In genomic region chr1:225425211-225425786, GRCh38 we compare ENCODE assay signal across 8 cellular contexts. TPM values are rescaled to one million over a fixed set of nuclear protein-coding genes. Genes with fewer than 3 reads are reported as not detected.
DNase-seq lines count a peak whose midpoint lies in the region; ATAC-seq, FAIRE-seq and TF ChIP-seq lines count a peak whose summit lies in the region.

No MANE protein-coding gene starts in this region.

- TF ChIP-seq CTCF in IMR-90 (conservative IDR thresholded peaks at IDR 0.05; ENCODE audit: low read depth, low read length) (no peak), pancreas (IDR thresholded peaks at IDR 0.05) (no peak), upper lobe of right lung (IDR thresholded peaks at IDR 0.05) (no peak)

- H3K27me3 Mint-ChIP-seq in activated CD4-positive, alpha-beta memory T cell treated with anti-CD3 and anti-CD28 coated beads, Interleukin-2, amount 10 ng/mL, durations not matched to agents 7 days and 5 days: no peaks in the 10 kb centered on the region

- TF ChIP-seq POLR2A in IMR-90 (IDR thresholded peaks at IDR 0.05; ENCODE audit: low read depth, low read length): no peak

- H3K56ac ChIP-seq in IMR-90 (ENCODE audit: extremely low read depth, insufficient read depth, low read length): no peak overlapping the region

- CTCF ChIA-PET in IMR-90 (lab: Yijun Ruan, JAX): interaction anchor here (0.6 to 1.4 kb wide), 2 partner anchors 10 to 700 kb away, joined by 3 to 4 read pairs; no protein-coding TSS in a partner anchor
- CTCF ChIA-PET in activated CD4-positive, alpha-beta memory T cell treated with anti-CD3 and anti-CD28 coated beads, Interleukin-2, amount 10 ng/mL, durations not matched to agents 7 days and 5 days (lab: Charles Lee): interaction anchor here (0.6 to 6.8 kb wide), 6 partner anchors 10 to 1129 kb away, joined by 3 to 92 read pairs (median 12); partner anchors contain the start of gene SRP9

- POLR2A ChIA-PET in IMR-90 (lab: Charles Lee; ENCODE audit: unreplicated experiment): no interaction called here
- POLR2A ChIA-PET in activated CD4-positive, alpha-beta memory T cell treated with anti-CD3 and anti-CD28 coated beads, Interleukin-2, amount 10 ng/mL, durations not matched to agents 7 days and 5 days (lab: Charles Lee): interaction anchor here (0.6 to 11.8 kb wide), 15 partner anchors 8 to 637 kb away, joined by 3 to 338 read pairs (median 8); partner anchors contain the start of genes H3-3A, SDE2 and SRP9

- DNase-seq in IMR-90: peak; percentile 48
- DNase-seq in activated CD4-positive, alpha-beta memory T cell treated with anti-CD3 and anti-CD28 coated beads, Interleukin-2, amount 10 ng/mL, durations not matched to agents 7 days and 5 days: no peak
- DNase-seq in mesenchymal stem cell: peak; percentile 55
- DNase-seq in NCI-H187 treated with DMSO at 0.1 percent for 48 hours (lab: John Stamatoyannopoulos, UW): no peak
- DNase-seq in pancreas: no peak
- DNase-seq in cerebellum (ENCODE audit: low spot score): no peak
- DNase-seq in upper lobe of right lung: no peak

- peak overlapping the region; percentile 95; the same call in 1 of the 2 replicates for H3K27ac ChIP-seq in BLaER1
- no peak overlapping the region for H3K27ac ChIP-seq in IMR-90 (ENCODE audit: insufficient read depth, low read length)
- peak overlapping the region; percentile 81 for H3K27ac ChIP-seq in mesenchymal stem cell (ENCODE audit: low read length, poor library complexity, severe bottlenecking)
- H3K27ac ChIP-seq in pancreas: no peak overlapping the region
- no peak overlapping the region for H3K27ac ChIP-seq in upper lobe of right lung

- H3K4ac ChIP-seq in IMR-90 (ENCODE audit: low read depth, low read length) (peak overlapping the region; percentile 78), mesenchymal stem cell (ENCODE audit: low read depth in 1 of 2, low read length in 2 of 2) (no peak overlapping the region)

- ATAC-seq in IMR-90 (ENCODE audit: low read depth): no peak
- ATAC-seq in pancreas: no peak
- no peak for ATAC-seq in upper lobe of right lung

- no peak for TF ChIP-seq RAD21 in IMR-90 (IDR thresholded peaks at IDR 0.05; ENCODE audit: low read length)

- H3K23ac ChIP-seq in IMR-90 (ENCODE audit: low read depth, low read length) (peak overlapping the region; percentile 86; the same call in 1 of the 2 replicates), mesenchymal stem cell (ENCODE audit: low read length in 2 of 2) (peak overlapping the region in 1 of 2 experiments; percentile 77)

- H3K4me3 Mint-ChIP-seq in activated CD4-positive, alpha-beta memory T cell treated with anti-CD3 and anti-CD28 coated beads, Interleukin-2, amount 10 ng/mL, durations not matched to agents 7 days and 5 days: peak overlapping the region; percentile 89

- H2BK120ac ChIP-seq in IMR-90 (ENCODE audit: low read depth, low read length) (peak overlapping the region; percentile 66), mesenchymal stem cell (ENCODE audit: low read depth, low read length) (no peak overlapping the region)

- H3K27ac Mint-ChIP-seq in activated CD4-positive, alpha-beta memory T cell treated with anti-CD3 and anti-CD28 coated beads, Interleukin-2, amount 10 ng/mL, durations not matched to agents 7 days and 5 days: peak overlapping the region; percentile 69

- H3K4me3 ChIP-seq in BLaER1 (peak overlapping the region; percentile 92), IMR-90 (ENCODE audit: insufficient read depth, low read depth, low read length) (no peak overlapping the region), mesenchymal stem cell (ENCODE audit: insufficient read depth in 1 of 2, low read depth in 1 of 2, low read length in 2 of 2) (peak overlapping the region in 1 of 2 experiments; percentile 19), pancreas (peak overlapping the region in 1 of 4 donors; percentile 97), upper lobe of right lung (no peak overlapping the region)

- H3K4me2 ChIP-seq in BLaER1 (peak overlapping the region; percentile 91), IMR-90 (ENCODE audit: low read depth, low read length) (peak overlapping the region; percentile 80), mesenchymal stem cell (ENCODE audit: low read length, poor library complexity, severe bottlenecking) (peak overlapping the region; percentile 47)

- peaks cover 49% of the 10 kb centered on the region for H3K36me3 Mint-ChIP-seq in activated CD4-positive, alpha-beta memory T cell treated with anti-CD3 and anti-CD28 coated beads, Interleukin-2, amount 10 ng/mL, durations not matched to agents 7 days and 5 days (ENCODE audit: low read depth)

- no peaks in the 10 kb centered on the region for H3K9me3 Mint-ChIP-seq in activated CD4-positive, alpha-beta memory T cell treated with anti-CD3 and anti-CD28 coated beads, Interleukin-2, amount 10 ng/mL, durations not matched to agents 7 days and 5 days

- H3K18ac ChIP-seq in IMR-90 (ENCODE audit: low read depth, low read length) (peak overlapping the region; percentile 16; the same call in 1 of the 2 replicates), mesenchymal stem cell (ENCODE audit: low read depth in 1 of 2, low read length in 2 of 2) (peak overlapping the region; percentile 52 to 72)

- in situ Hi-C loops in IMR-90 (cut with MboI; ENCODE audit: low sequenced_read_pairs): no loop called here

- H4K20me1 ChIP-seq in BLaER1 (peaks cover 72% of the 10 kb centered on the region), IMR-90 (ENCODE audit: insufficient read depth, low read length) (peaks cover 31% of the 10 kb centered on the region; the same call in 1 of the 2 replicates)

- H3K9ac ChIP-seq in BLaER1 (peak overlapping the region; percentile 96), IMR-90 (ENCODE audit: low read depth, low read length) (no peak overlapping the region), mesenchymal stem cell (ENCODE audit: low read length) (no peak overlapping the region)

- dilution Hi-C loops in IMR-90 (cut with HindIII; ENCODE audit: low sequenced_read_pairs, unreplicated experiment): no loop called here

- no TSS peak for BruUV-seq in IMR-90 (replicated peaks; lab: Mats Ljungman, UMichigan)

- H3K36me3 ChIP-seq in BLaER1 (peaks cover 37% of the 10 kb centered on the region), IMR-90 (ENCODE audit: control insufficient read depth, insufficient read depth, low read length) (no peaks in the 10 kb centered on the region), mesenchymal stem cell (ENCODE audit: control insufficient read depth in 1 of 2, insufficient read depth in 2 of 2, low read depth in 1 of 2, low read length in 2 of 2) (peaks cover 0 to 8% of the 10 kb centered on the region in 2 experiments), pancreas (no peaks in the 10 kb centered on the region), upper lobe of right lung (peaks cover 19% of the 10 kb centered on the region)

- H4K91ac ChIP-seq in IMR-90 (ENCODE audit: insufficient read depth, low read depth, low read length): peak overlapping the region; percentile 29; the same call in 1 of the 2 replicates
- no peak overlapping the region for H4K91ac ChIP-seq in mesenchymal stem cell (ENCODE audit: low read length)

- no peak overlapping the region for H2BK12ac ChIP-seq in mesenchymal stem cell (ENCODE audit: low read length in 2 of 2)

- intact Hi-C loops in IMR-90 (cut with micrococcal nuclease) (no loop called here), pancreas (cut with DNase I) (no loop called here), upper lobe of right lung (cut with DNase I) (no loop called here)

- H2AK5ac ChIP-seq in IMR-90 (ENCODE audit: low read depth, low read length) (peak overlapping the region; percentile 72; the same call in 1 of the 2 replicates), mesenchymal stem cell (ENCODE audit: low read length, severe bottlenecking) (peak overlapping the region; percentile 60)

- H2BK20ac ChIP-seq in IMR-90 (ENCODE audit: low read depth, low read length): 0 out of 2 replicates have a peak overlapping the region, but pooled peaks have one; percentile 34

- peaks cover 63% of the 10 kb centered on the region for H3K4me1 Mint-ChIP-seq in activated CD4-positive, alpha-beta memory T cell treated with anti-CD3 and anti-CD28 coated beads, Interleukin-2, amount 10 ng/mL, durations not matched to agents 7 days and 5 days

- peak overlapping the region; percentile 50 for H4K5ac ChIP-seq in IMR-90 (ENCODE audit: low read depth, low read length)

- H3K79me1 ChIP-seq in IMR-90 (ENCODE audit: low read depth in 1 of 2, low read length in 2 of 2): peaks cover 18 to 49% of the 10 kb centered on the region in 2 experiments
- H3K79me1 ChIP-seq in mesenchymal stem cell (replicated peaks; ENCODE audit: low read length, poor library complexity, severe bottlenecking): peaks cover 4% of the 10 kb centered on the region

- WGBS in IMR-90 (ENCODE audit: extremely low coverage in 2 of 2, insufficient read length in 1 of 2), 2 experiments: no CpG with 5 or more reads among the region's 5 CpGs
- 4% methylated on average over 3 of the region's 5 CpGs for WGBS in mesenchymal stem cell
- whole genome bisulfite sequencing in pancreas, 2 donors: 42 to 48% methylated on average over 5 of the region's 5 CpGs

- no peaks in the 10 kb centered on the region for H3K27me3 ChIP-seq in BLaER1
- no peaks in the 10 kb centered on the region for H3K27me3 ChIP-seq in IMR-90 (ENCODE audit: control insufficient read depth, insufficient read depth, low read length)
- no peaks in the 10 kb centered on the region for H3K27me3 ChIP-seq in mesenchymal stem cell (ENCODE audit: control insufficient read depth in 1 of 2, insufficient read depth in 1 of 2, low read length in 2 of 2)
- no peaks in the 10 kb centered on the region for H3K27me3 ChIP-seq in pancreas
- no peaks in the 10 kb centered on the region for H3K27me3 ChIP-seq in upper lobe of right lung

- H3K4me1 ChIP-seq in BLaER1 (peaks cover 55% of the 10 kb centered on the region), IMR-90 (ENCODE audit: control insufficient read depth, insufficient read depth, low read length) (peaks cover 16% of the 10 kb centered on the region), mesenchymal stem cell (ENCODE audit: control insufficient read depth, insufficient read depth, low read depth, low read length) (peaks cover 12% of the 10 kb centered on the region), pancreas (peaks cover 19 to 35% (median 24%) of the 10 kb centered on the region in 3 donors), upper lobe of right lung (peaks cover 35% of the 10 kb centered on the region)

- peak overlapping the region; percentile 58 for H2AFZ ChIP-seq in IMR-90 (replicated peaks; ENCODE audit: low read length, poor library complexity)
- no peak overlapping the region for H2AFZ ChIP-seq in mesenchymal stem cell (ENCODE audit: low read depth, low read length)

- H3K14ac ChIP-seq in IMR-90 (replicated peaks; ENCODE audit: low read depth, low read length) (peak overlapping the region; percentile 59; the same call in 1 of the 2 replicates), mesenchymal stem cell (ENCODE audit: low read length in 2 of 2) (peak overlapping the region in 1 of 2 experiments; percentile 51)

- no peak for FAIRE-seq in pancreas (lab: Jason Lieb, UNC)

- no peaks in the 10 kb centered on the region for H3K9me3 ChIP-seq in BLaER1
- no peaks in the 10 kb centered on the region for H3K9me3 ChIP-seq in IMR-90 (ENCODE audit: control insufficient read depth, insufficient read depth, low read length)
- no peaks in the 10 kb centered on the region for H3K9me3 ChIP-seq in mesenchymal stem cell (ENCODE audit: control insufficient read depth, low read length)
- no peaks in the 10 kb centered on the region for H3K9me3 ChIP-seq in pancreas
- no peaks in the 10 kb centered on the region for H3K9me3 ChIP-seq in upper lobe of right lung

- H4K8ac ChIP-seq in IMR-90 (ENCODE audit: low read depth in 2 of 2, low read length in 2 of 2) (peak overlapping the region in 1 of 2 experiments; percentile 39; a peak in 2 of 4 replicates), mesenchymal stem cell (ENCODE audit: low read length) (no peak overlapping the region)

- H3K9me1 ChIP-seq in IMR-90 (ENCODE audit: insufficient read depth, low read length): peaks cover 12% of the 10 kb centered on the region

- H2BK15ac ChIP-seq in IMR-90 (ENCODE audit: low read depth, low read length): peak overlapping the region; percentile 79; the same call in 1 of the 3 replicates
- no peak overlapping the region for H2BK15ac ChIP-seq in mesenchymal stem cell (ENCODE audit: low read depth, poor library complexity, severe bottlenecking)

- H2AK9ac ChIP-seq in IMR-90 (replicated peaks; ENCODE audit: low read depth, low read length, poor library complexity): peak overlapping the region; percentile 47

- H2BK5ac ChIP-seq in IMR-90 (ENCODE audit: low read depth, low read length, poor library complexity, severe bottlenecking) (peak overlapping the region; percentile 72), mesenchymal stem cell (ENCODE audit: low read depth, low read length, poor library complexity, severe bottlenecking) (no peak overlapping the region)

RNA-seq across cellular contexts. Expression of gene LBR, which starts 2.5 kb away (rescaled TPM):
- 21.3 and 37.5 TPM in 2 replicates for total RNA-seq in IMR-90 (2012; rRNA removed)
- 18.2 and 24.9 TPM in 2 replicates for polyA plus RNA-seq in IMR-90 (2012; rRNA removed)
- 5.2 and 5.4 TPM in 2 replicates for polyA plus RNA-seq in IMR-90 (2012; cell fraction: cytosol; rRNA removed)
- polyA plus RNA-seq in IMR-90 (2012; cell fraction: nucleus; rRNA removed; ENCODE audit: low replicate concordance): 9.9 and 32.7 TPM in 2 replicates
- total RNA-seq in activated CD4-positive, alpha-beta memory T cell treated with anti-CD3 and anti-CD28 coated beads, Interleukin-2, amount 10 ng/mL, durations not matched to agents 7 days and 5 days: 100 to 1,000 TPM; 251 to 259 TPM
- 30.8 TPM for polyA plus RNA-seq in mesenchymal stem cell (2013, experiment 1 of 2)
- polyA plus RNA-seq in mesenchymal stem cell (2013, experiment 2 of 2): 30.9 TPM
- total RNA-seq in pancreas: 10 to 100 TPM; 18.3 to 31.6 (median 19.9) TPM
- polyA plus RNA-seq in pancreas: 10 to 100 TPM; 12.3 to 17.0 TPM
- total RNA-seq in cerebellum: 97.4 TPM
- 55.2 TPM for total RNA-seq in upper lobe of right lung

Comparison
In these comparisons a context has a peak if more than half of its experiments do, and no peak if none do; other contexts are left out.
1. H3K27ac ChIP-seq: peak in BLaER1 (single experiment) and mesenchymal stem cell (single experiment); none in IMR-90 (single experiment), pancreas (0 of 4) and upper lobe of right lung (single experiment).
2. DNase-seq: peak in IMR-90 (single experiment) and mesenchymal stem cell (single experiment); none in activated CD4-positive, alpha-beta memory T cell treated with anti-CD3 and anti-CD28 coated beads, Interleukin-2, amount 10 ng/mL, durations not matched to agents 7 days and 5 days (single experiment), NCI-H187 treated with DMSO at 0.1 percent for 48 hours (single experiment), pancreas (0 of 6), cerebellum (single experiment) and upper lobe of right lung (single experiment).
3. Peak in every context shown above with its lines, with median percentiles within 50 percentile points of each other: H3K4me2 ChIP-seq.